In genomic region chr3:72862314-72863090, GRCh38 we compare ENCODE assay signal across 24 cellular contexts. TPM values are rescaled to one million over a fixed set of nuclear protein-coding genes. Genes with fewer than 3 reads are reported as not detected.
"Had no signal": no experiment of that assay in that cellular context is flagged by ENCODE, and none has a peak within 500 bp of the region (broad histone marks: within the 10 kb centered on the region; RNA-seq: fewer than 3 reads in every experiment).

No MANE protein-coding gene starts in this region.

- H3K27ac ChIP-seq: breast epithelium, foreskin keratinocyte, heart left ventricle, left lung, spleen, suprapubic skin, tibial artery had no signal

- ATAC-seq: activated CD4-positive, alpha-beta T cell treated with anti-CD3 and anti-CD28 coated beads for 36 hours; esophagus mucosa; foreskin keratinocyte; heart left ventricle; left lung; natural killer cell; right cardiac atrium had no signal

- H3K4me3 ChIP-seq: breast epithelium, heart left ventricle, left lung, lung, spleen, suprapubic skin, tibial artery had no signal

- H3K9me3 ChIP-seq: breast epithelium, heart left ventricle, left lung, spleen, suprapubic skin, tibial artery had no signal

- DNase-seq: activated B cell treated with CpG ODN at 0.5 μM for 24 hours; activated CD4-positive, alpha-beta T cell treated with anti-CD3 and anti-CD28 coated beads for 36 hours; activated CD4-positive, alpha-beta T cell treated with anti-CD3 and anti-CD28 coated beads, Interleukin-2, amount 50 U/mL, for 4 hours; activated CD8-positive, alpha-beta memory T cell treated with anti-CD3 and anti-CD28 coated beads for 24 hours; activated effector memory CD4-positive, alpha-beta T cell treated with anti-CD3 and anti-CD28 coated beads, Interleukin-2, amount 50 U/mL, for 16 hours; activated naive CD4-positive, alpha-beta T cell treated with anti-CD3 and anti-CD28 coated beads for 36 hours; activated T-cell treated with anti-CD3 and anti-CD28 coated beads, Interleukin-2, amount 50 U/mL, for 1 hour; central memory CD4-positive, alpha-beta T cell; endodermal cell; foreskin keratinocyte; heart left ventricle; kidney glomerular epithelial cell; left lung; mesendoderm; natural killer cell; posterior cingulate gyrus; right cardiac atrium; spleen; stimulated activated naive CD4-positive, alpha-beta T cell; tibial artery had no signal

- H3K36me3 ChIP-seq: breast epithelium, heart left ventricle, left lung, spleen, suprapubic skin, tibial artery had no signal

- H3K27me3 ChIP-seq: breast epithelium, heart left ventricle, left lung, spleen, suprapubic skin, tibial artery had no signal

- H3K4me1 ChIP-seq: breast epithelium, foreskin keratinocyte, heart left ventricle, left lung, spleen, suprapubic skin, tibial artery had no signal

RNA-seq across cellular contexts. Expression of gene GXYLT2, which starts 25.3 kb away (rescaled TPM):
- total RNA-seq: activated B cell treated with CpG ODN at 0.5 μM for 24 hours; activated naive CD4-positive, alpha-beta T cell treated with anti-CD3 and anti-CD28 coated beads for 36 hours; natural killer cell had no signal
